ENCODE assay signal across 1 cellular context in the genomic region with DNA sequence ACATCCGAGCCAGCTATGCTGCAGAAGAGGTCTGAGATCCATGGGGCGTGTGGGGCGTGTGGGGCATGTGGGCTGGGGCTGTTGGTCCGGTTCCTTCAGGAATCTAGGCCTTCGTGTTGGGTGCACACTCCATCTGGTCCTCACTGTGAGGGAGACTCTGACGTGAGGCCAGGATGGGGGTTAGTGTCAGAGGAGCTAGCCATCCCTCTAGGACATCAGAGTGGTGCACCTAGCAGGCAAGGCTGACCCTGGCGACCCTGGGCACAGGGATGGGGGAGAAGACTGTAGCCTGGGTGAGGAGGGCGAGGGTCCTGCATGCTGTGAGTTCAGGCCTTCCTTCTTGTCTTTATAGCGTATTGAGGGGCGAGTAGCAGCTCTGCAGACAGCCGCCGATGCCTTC.
TF ChIP-seq lines count a peak whose summit lies in the region.

No MANE protein-coding gene starts in this region.

TF ChIP-seq in WTC11, 78 proteins besides CTCF, POLR2A, EP300 and RAD21:
- no peak for TF ChIP-seq ZNF263 (CRISPR knock-in tag; IDR thresholded peaks at IDR 0.05; ENCODE audit: low read depth)
- no peak for TF ChIP-seq EMX1 (CRISPR knock-in tag; IDR thresholded peaks at IDR 0.05)
- TF ChIP-seq, protein P1, sequence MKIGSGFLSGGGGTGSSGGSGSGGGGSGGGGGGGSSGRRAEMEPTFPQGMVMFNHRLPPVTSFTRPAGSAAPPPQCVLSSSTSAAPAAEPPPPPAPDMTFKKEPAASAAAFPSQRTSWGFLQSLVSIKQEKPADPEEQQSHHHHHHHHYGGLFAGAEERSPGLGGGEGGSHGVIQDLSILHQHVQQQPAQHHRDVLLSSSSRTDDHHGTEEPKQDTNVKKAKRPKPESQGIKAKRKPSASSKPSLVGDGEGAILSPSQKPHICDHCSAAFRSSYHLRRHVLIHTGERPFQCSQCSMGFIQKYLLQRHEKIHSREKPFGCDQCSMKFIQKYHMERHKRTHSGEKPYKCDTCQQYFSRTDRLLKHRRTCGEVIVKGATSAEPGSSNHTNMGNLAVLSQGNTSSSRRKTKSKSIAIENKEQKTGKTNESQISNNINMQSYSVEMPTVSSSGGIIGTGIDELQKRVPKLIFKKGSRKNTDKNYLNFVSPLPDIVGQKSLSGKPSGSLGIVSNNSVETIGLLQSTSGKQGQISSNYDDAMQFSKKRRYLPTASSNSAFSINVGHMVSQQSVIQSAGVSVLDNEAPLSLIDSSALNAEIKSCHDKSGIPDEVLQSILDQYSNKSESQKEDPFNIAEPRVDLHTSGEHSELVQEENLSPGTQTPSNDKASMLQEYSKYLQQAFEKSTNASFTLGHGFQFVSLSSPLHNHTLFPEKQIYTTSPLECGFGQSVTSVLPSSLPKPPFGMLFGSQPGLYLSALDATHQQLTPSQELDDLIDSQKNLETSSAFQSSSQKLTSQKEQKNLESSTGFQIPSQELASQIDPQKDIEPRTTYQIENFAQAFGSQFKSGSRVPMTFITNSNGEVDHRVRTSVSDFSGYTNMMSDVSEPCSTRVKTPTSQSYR (CRISPR knock-in tag; IDR thresholded peaks at IDR 0.05), result no peak
TF ChIP-seq in WTC11: peak in this region for 0.
